Comparison of ENCODE assay signal across 11 cellular contexts in the genomic region with DNA sequence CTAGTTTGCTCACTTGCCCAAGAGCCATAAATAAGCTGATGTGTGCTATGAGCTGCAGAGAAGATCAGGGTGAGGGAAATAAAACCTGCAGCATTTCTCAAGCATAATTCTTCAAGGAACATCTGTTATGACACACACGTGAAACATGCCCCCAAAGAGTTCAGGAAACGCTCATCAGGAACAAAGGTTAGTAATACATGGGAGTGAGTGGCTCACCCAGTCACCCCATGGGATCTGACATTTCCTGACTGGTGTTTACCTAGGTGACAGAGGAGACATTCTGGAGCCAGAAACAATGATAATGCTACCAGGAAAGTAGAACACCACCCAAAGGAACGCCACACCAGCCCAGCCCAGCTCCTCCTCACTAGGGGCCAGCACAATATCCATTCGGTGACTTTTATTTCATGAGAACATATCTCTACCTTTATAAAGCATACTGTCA.
DNase-seq lines count a peak whose midpoint lies in the region; ATAC-seq, FAIRE-seq and TF ChIP-seq lines count a peak whose summit lies in the region.
"Had no signal": no experiment of that assay in that cellular context is flagged by ENCODE, and none has a peak within 500 bp of the region (broad histone marks: within the 10 kb centered on the region; RNA-seq: fewer than 3 reads in every experiment).

No MANE protein-coding gene starts in this region.

- H3K9me3 ChIP-seq in muscle layer of duodenum (ENCODE audit: control insufficient read depth in 1 of 2, low read length in 2 of 2) = no peaks in the 10 kb centered on the region
- no peaks in the 10 kb centered on the region for H3K9me3 ChIP-seq in CD8-positive, alpha-beta memory T cell (ENCODE audit: low read length)
- H3K9me3 ChIP-seq: prostate gland had no signal

- CTCF ChIA-PET in CD8-positive, alpha-beta memory T cell (lab: Charles Lee) = no interaction called here

- H3K36me3 Mint-ChIP-seq in dendritic cell treated with granulocyte-macrophage colony-stimulating factor and Interleukin-4, amounts not matched to agents 40 ng/mL and 50 ng/mL, for 4 days (ENCODE audit: low read depth) = no peaks in the 10 kb centered on the region
- peaks cover 0 to 4% (median 0%) of the 10 kb centered on the region in 3 donors for H3K36me3 Mint-ChIP-seq in CD8-positive, alpha-beta memory T cell

- POLR2A ChIA-PET in CD8-positive, alpha-beta memory T cell (lab: Charles Lee) = no interaction called here

- H3K27ac Mint-ChIP-seq in dendritic cell treated with granulocyte-macrophage colony-stimulating factor and Interleukin-4, amounts not matched to agents 40 ng/mL and 50 ng/mL, for 4 days = peak overlapping the region; percentile 86
- H3K27ac Mint-ChIP-seq in CD8-positive, alpha-beta memory T cell = no peak overlapping the region

- no peaks in the 10 kb centered on the region for H3K9me3 Mint-ChIP-seq in dendritic cell treated with granulocyte-macrophage colony-stimulating factor and Interleukin-4, amounts not matched to agents 40 ng/mL and 50 ng/mL, for 4 days
- H3K9me3 Mint-ChIP-seq in CD8-positive, alpha-beta memory T cell = peaks cover 0 to 3% (median 0%) of the 10 kb centered on the region in 5 donors

- peak; percentile 12 for DNase-seq in DMS53 treated with DMSO at 0.1 percent for 48 hours (lab: John Stamatoyannopoulos, UW; ENCODE audit: unreplicated experiment)
- DNase-seq in MV-4-11 (lab: John Stamatoyannopoulos, UW) = peak; percentile 20
- no peak for DNase-seq in CD8-positive, alpha-beta memory T cell
- no peak for DNase-seq in coronary artery (ENCODE audit: low spot score)
- DNase-seq in GM19239 (ENCODE audit: insufficient read length, low spot score) = no peak

- TF ChIP-seq CTCF in coronary artery (IDR thresholded peaks at IDR 0.05) = no peak

- ATAC-seq in GM21529 (IDR thresholded peaks at IDR 0.05; ENCODE audit: unreplicated experiment) = no peak

- no peaks in the 10 kb centered on the region for H3K27me3 Mint-ChIP-seq in dendritic cell treated with granulocyte-macrophage colony-stimulating factor and Interleukin-4, amounts not matched to agents 40 ng/mL and 50 ng/mL, for 4 days
- peaks cover 0 to 4% of the 10 kb centered on the region in 2 donors for H3K27me3 Mint-ChIP-seq in CD8-positive, alpha-beta memory T cell

- peak overlapping the region; percentile 75 for H3K27ac ChIP-seq in muscle layer of duodenum (ENCODE audit: low read length)
- H3K27ac ChIP-seq in CD8-positive, alpha-beta memory T cell (ENCODE audit: low read depth, low read length) = no peak overlapping the region
- peak overlapping the region in 1 of 2 donors; percentile 58 for H3K27ac ChIP-seq in coronary artery
- H3K27ac ChIP-seq: prostate gland, SK-N-MC had no signal

- peaks cover 43% of the 10 kb centered on the region for H3K4me1 Mint-ChIP-seq in dendritic cell treated with granulocyte-macrophage colony-stimulating factor and Interleukin-4, amounts not matched to agents 40 ng/mL and 50 ng/mL, for 4 days (ENCODE audit: low read depth)
- H3K4me1 Mint-ChIP-seq in CD8-positive, alpha-beta memory T cell = peaks cover 16 to 19% (median 17%) of the 10 kb centered on the region in 3 donors

- no peak overlapping the region for H3K4me3 ChIP-seq in muscle layer of duodenum (ENCODE audit: low read depth in 1 of 2, low read length in 2 of 2)
- no peak overlapping the region for H3K4me3 ChIP-seq in CD8-positive, alpha-beta memory T cell (ENCODE audit: low read length)
- no peak overlapping the region for H3K4me3 ChIP-seq in coronary artery
- H3K4me3 ChIP-seq: prostate gland, SK-N-MC had no signal

- intact Hi-C loops in dendritic cell treated with granulocyte-macrophage colony-stimulating factor and Interleukin-4, amounts not matched to agents 40 ng/mL and 50 ng/mL, for 4 days (cut with micrococcal nuclease) = loop anchor here (10.0 kb wide), 1 partner anchor 63 kb away; the partner anchor contains the start of gene FRMD3

- FAIRE-seq in GM19239 (lab: Jason Lieb, UNC) = no peak
- FAIRE-seq: islet of Langerhans had no signal

- H3K27me3 ChIP-seq in muscle layer of duodenum (ENCODE audit: low read depth, low read length) = no peaks in the 10 kb centered on the region
- H3K27me3 ChIP-seq in CD8-positive, alpha-beta memory T cell (ENCODE audit: insufficient read depth, low read length, poor library complexity, severe bottlenecking) = no peaks in the 10 kb centered on the region

- H3K36me3 ChIP-seq in muscle layer of duodenum (ENCODE audit: control insufficient read depth in 1 of 2, insufficient read depth in 2 of 2, low read length in 2 of 2) = no peaks in the 10 kb centered on the region
- H3K36me3 ChIP-seq in CD8-positive, alpha-beta memory T cell (ENCODE audit: insufficient read depth, low read length) = no peaks in the 10 kb centered on the region
- H3K36me3 ChIP-seq: prostate gland had no signal

- H3K4me3 Mint-ChIP-seq in dendritic cell treated with granulocyte-macrophage colony-stimulating factor and Interleukin-4, amounts not matched to agents 40 ng/mL and 50 ng/mL, for 4 days = no peak overlapping the region
- H3K4me3 Mint-ChIP-seq in CD8-positive, alpha-beta memory T cell = no peak overlapping the region

- H3K4me1 ChIP-seq in muscle layer of duodenum (ENCODE audit: control insufficient read depth in 1 of 2, insufficient read depth in 2 of 2, low read length in 2 of 2) = no peaks in the 10 kb centered on the region
- no peaks in the 10 kb centered on the region for H3K4me1 ChIP-seq in CD8-positive, alpha-beta memory T cell (ENCODE audit: insufficient read depth, low read length)
- H3K4me1 ChIP-seq: prostate gland had no signal

Comparison
In these comparisons a context has a peak if more than half of its experiments do, and no peak if none do; other contexts are left out.
1. DNase-seq: peak in DMS53 treated with DMSO at 0.1 percent for 48 hours (single experiment) and MV-4-11 (single experiment); none in CD8-positive, alpha-beta memory T cell (0 of 5), coronary artery (single experiment) and GM19239 (single experiment).